11 cellular contexts compared by ENCODE assay signal in the genomic region with DNA sequence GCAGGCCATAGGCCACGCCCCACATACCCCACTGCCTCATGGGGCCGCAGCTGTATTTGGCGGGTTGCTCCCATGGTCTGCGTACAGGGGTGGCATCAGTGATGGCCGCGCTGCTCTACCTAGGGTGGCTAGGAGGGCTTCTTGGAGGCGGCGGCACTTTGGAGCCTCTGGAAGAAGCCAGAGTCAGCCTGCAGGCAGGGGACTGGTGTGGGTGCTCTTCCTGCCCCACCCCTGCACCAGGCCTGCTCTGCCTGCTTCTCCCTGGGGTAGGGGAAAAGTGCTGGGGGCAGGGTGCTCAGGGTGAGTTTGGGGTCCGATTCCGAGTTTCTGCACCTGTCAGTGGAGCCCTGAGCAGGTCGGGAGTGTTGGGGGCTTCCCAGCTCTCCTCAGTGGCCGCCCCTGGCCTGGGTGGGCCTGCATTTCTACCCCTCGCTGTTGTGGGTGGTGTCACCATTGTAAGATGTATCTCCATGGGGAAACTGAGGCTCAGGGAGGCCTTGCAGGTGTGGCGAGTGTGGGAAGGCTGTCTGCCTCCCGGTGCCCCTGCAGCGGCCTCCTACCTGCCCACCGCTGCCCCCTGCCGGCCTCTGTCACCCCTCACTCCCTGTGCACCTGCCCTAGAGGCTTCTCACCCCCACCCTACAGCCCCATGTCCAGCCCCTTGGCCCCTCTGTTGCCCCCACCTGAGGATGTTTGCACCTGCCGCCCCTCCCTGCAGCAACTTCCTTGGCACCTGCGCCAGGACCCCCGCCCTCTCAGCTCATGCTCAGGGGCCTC. TPM values are rescaled to one million over a fixed set of nuclear protein-coding genes. Genes with fewer than 3 reads are reported as not detected.
A peak's percentile ranks its signal among the peaks of the same experiment; 100 is the strongest.
DNase-seq lines count a peak whose midpoint lies in the region; ATAC-seq, FAIRE-seq and TF ChIP-seq lines count a peak whose summit lies in the region.
"Had no signal": no experiment of that assay in that cellular context is flagged by ENCODE, and none has a peak within 500 bp of the region (broad histone marks: within the 10 kb centered on the region; RNA-seq: fewer than 3 reads in every experiment).

No MANE protein-coding gene starts in this region.

- ATAC-seq in left lung = peak; percentile 4
- no peak for ATAC-seq in GM18867 (IDR thresholded peaks at IDR 0.05; ENCODE audit: unreplicated experiment)
- no peak for ATAC-seq in HG03196 (IDR thresholded peaks at IDR 0.05; ENCODE audit: unreplicated experiment)

- H3K4me1 ChIP-seq in cardiac muscle cell (ENCODE audit: low read depth) = no peaks in the 10 kb centered on the region
- peaks cover 8 to 26% of the 10 kb centered on the region in 2 donors for H3K4me1 ChIP-seq in left lung

- no peaks in the 10 kb centered on the region for H3K27me3 ChIP-seq in cardiac muscle cell
- H3K27me3 ChIP-seq in left lung = peaks cover 0 to 19% of the 10 kb centered on the region in 2 donors
- H3K27me3 ChIP-seq: thyroid gland had no signal

- no peak for FAIRE-seq in urothelium cell line (lab: Jason Lieb, UNC)

- no peak overlapping the region for H3K27ac ChIP-seq in cardiac muscle cell
- H3K27ac ChIP-seq in left lung = no peak overlapping the region
- H3K27ac ChIP-seq: thyroid gland had no signal

- intact Hi-C loops in cardiac septum (cut with DNase I) (no loop called here), left lung (cut with DNase I) (no loop called here)

- H3K36me3 ChIP-seq in cardiac muscle cell (no peaks in the 10 kb centered on the region), left lung (peaks cover 0 to 8% of the 10 kb centered on the region in 2 donors)
- H3K36me3 ChIP-seq: thyroid gland had no signal

- no peak overlapping the region for H3K4me3 ChIP-seq in cardiac muscle cell
- H3K4me3 ChIP-seq in left lung = no peak overlapping the region
- H3K4me3 ChIP-seq: thyroid gland had no signal

- TF ChIP-seq CTCF in cardiac muscle cell (IDR thresholded peaks at IDR 0.05; ENCODE audit: low read depth, low read length) (peak; percentile 34), left lung (IDR thresholded peaks at IDR 0.05) (peak in 1 of 2 donors; percentile 16)

- DNase-seq in cardiac muscle cell (ENCODE audit: low read depth in 1 of 2, low spot score in 1 of 2) (peak in 1 of 2 donors; percentile 37), cardiac septum (ENCODE audit: low spot score) (no peak), activated T-cell treated with anti-CD3 and anti-CD28 coated beads for 48 hours (ENCODE audit: low read depth) (peak; percentile 35), left lung (peak in 1 of 2 donors; percentile 68), urothelium cell line (ENCODE audit: low spot score) (peak; percentile 31), KG1 (lab: John Stamatoyannopoulos, UW) (no peak)

- H3K9me3 ChIP-seq in cardiac muscle cell (ENCODE audit: low read depth) = no peaks in the 10 kb centered on the region
- no peaks in the 10 kb centered on the region for H3K9me3 ChIP-seq in left lung
- H3K9me3 ChIP-seq: thyroid gland had no signal

RNA-seq across cellular contexts. Expression of a gene that starts 5.5 kb away (rescaled TPM):
- 26.5 and 39.5 TPM in 2 replicates for total RNA-seq in cardiac muscle cell
- 8.3 and 8.8 TPM in 2 replicates for polyA plus RNA-seq in cardiac muscle cell
- 19.2 TPM for total RNA-seq in cardiac septum
- total RNA-seq in left lung = 10 to 100 TPM; 35.1 to 42.3 TPM

RNA-seq across cellular contexts. Expression of a gene that starts 54.1 kb away (rescaled TPM):
- total RNA-seq in cardiac muscle cell = 0.11 and 0.54 TPM in 2 replicates
- 0.07 and 1.7 TPM in 2 replicates for polyA plus RNA-seq in cardiac muscle cell
- 0.51 TPM for total RNA-seq in cardiac septum
- total RNA-seq in left lung = under 1 TPM; 0.76 to 0.93 TPM
- total RNA-seq: Daoy, RPMI7951 had no signal

Comparison
In these comparisons a context has a peak if more than half of its experiments do, and no peak if none do; other contexts are left out.
1. DNase-seq: peak in activated T-cell treated with anti-CD3 and anti-CD28 coated beads for 48 hours (single experiment) and urothelium cell line (single experiment); none in cardiac septum (single experiment) and KG1 (single experiment).